ENCODE assay signal across 22 cellular contexts in the genomic region with DNA sequence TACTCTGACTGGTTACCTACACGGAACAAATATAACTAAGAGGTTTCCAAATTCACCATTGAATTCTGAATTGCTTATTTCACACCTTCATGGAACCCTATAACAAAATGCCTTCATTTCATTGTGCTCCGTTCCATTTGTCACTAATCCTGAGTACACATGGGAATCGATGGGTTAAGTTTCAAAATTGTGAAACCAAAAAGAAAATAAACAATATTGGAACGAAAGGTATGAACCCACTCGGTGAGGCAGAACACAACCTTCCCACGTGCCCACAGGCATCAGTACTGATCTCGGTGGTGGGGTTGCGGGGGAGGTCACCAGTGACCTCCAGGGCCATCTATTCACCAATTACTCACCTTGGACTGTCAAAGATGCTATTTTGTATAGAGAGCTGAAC. TPM values are rescaled to one million over a fixed set of nuclear protein-coding genes. Genes with fewer than 3 reads are reported as not detected.
DNase-seq lines count a peak whose midpoint lies in the region; ATAC-seq, FAIRE-seq and TF ChIP-seq lines count a peak whose summit lies in the region.
"Had no signal": no experiment of that assay in that cellular context is flagged by ENCODE, and none has a peak within 500 bp of the region (broad histone marks: within the 10 kb centered on the region; RNA-seq: fewer than 3 reads in every experiment).

No MANE protein-coding gene starts in this region.

- H2AFZ ChIP-seq in H1 (ENCODE audit: low read length) = no peak overlapping the region

- no peak overlapping the region for H2BK120ac ChIP-seq in H1 (replicated peaks; ENCODE audit: low read depth, low read length)

- H3K4me1 ChIP-seq in HUES6 (ENCODE audit: control insufficient read depth, insufficient read depth, low read length) = peaks cover 50% of the 10 kb centered on the region
- H3K4me1 ChIP-seq in H1 (replicated peaks in 1 of 4; ENCODE audit: control insufficient read depth in 3 of 4, insufficient read depth in 4 of 4, low read length in 3 of 4) = peaks cover 3 to 15% (median 10%) of the 10 kb centered on the region in 4 experiments; a peak in 5 of 7 replicates
- H3K4me1 ChIP-seq in mesodermal cell (ENCODE audit: control insufficient read depth, insufficient read depth, low read length, poor library complexity, severe bottlenecking) = peaks cover 23% of the 10 kb centered on the region
- H3K4me1 ChIP-seq: BLaER1 treated with 17β-estradiol and CSF1 and Interleukin-3, amounts not matched to agents 10 nM and 100 nM had no signal

- H3K4ac ChIP-seq in H1 (replicated peaks; ENCODE audit: insufficient read length, low read depth, low read length) = no peak overlapping the region

- no peak overlapping the region; the same call in 1 of the 2 replicates for H2BK12ac ChIP-seq in H1 (ENCODE audit: low read depth, low read length)

- H3K56ac ChIP-seq in H1 (replicated peaks; ENCODE audit: insufficient read length, low read depth, low read length) = no peak overlapping the region

- TF ChIP-seq POLR2A in H1 (IDR thresholded peaks at IDR 0.05; ENCODE audit: control extremely low read depth in 1 of 2, low read depth in 2 of 2, low read length in 2 of 2) = no peak

- no peak for TF ChIP-seq EP300 in H1 (IDR thresholded peaks at IDR 0.05; ENCODE audit: borderline replicate concordance in 1 of 2, low read depth in 2 of 2, low read length in 2 of 2)

- POLR2A ChIA-PET in H1 (lab: Charles Lee; ENCODE audit: partially characterized antibody) = interaction anchor here (0.9 to 3.6 kb wide), 2 partner anchors 9 to 11 kb away, joined by 5 to 19 read pairs; no protein-coding TSS in a partner anchor

- no peak overlapping the region for H3K14ac ChIP-seq in H1 (ENCODE audit: insufficient read length)

- peak overlapping the region; percentile 61 to 68 for H3K4me2 ChIP-seq in H1 (ENCODE audit: insufficient read depth in 1 of 2, low read depth in 2 of 2, low read length in 2 of 2)
- H3K4me2 ChIP-seq: BLaER1 treated with 17β-estradiol and CSF1 and Interleukin-3, amounts not matched to agents 10 nM and 100 nM had no signal

- H3K18ac ChIP-seq in H1 (ENCODE audit: extremely low read depth, low read length) = no peak overlapping the region

- no peak overlapping the region for H3K27ac ChIP-seq in HUES6 (ENCODE audit: low read depth, low read length)
- H3K27ac ChIP-seq in H1 (ENCODE audit: low read depth, low read length) = no peak overlapping the region
- peak overlapping the region; percentile 93 for H3K27ac ChIP-seq in mesodermal cell (ENCODE audit: low read depth, low read length, severe bottlenecking)
- H3K27ac ChIP-seq: BLaER1 treated with 17β-estradiol and CSF1 and Interleukin-3, amounts not matched to agents 10 nM and 100 nM had no signal

- H2AK5ac ChIP-seq in H1 (ENCODE audit: low read depth, low read length) = no peak overlapping the region; the same call in 1 of the 2 replicates

- no peak for TF ChIP-seq RAD21 in H1 (IDR thresholded peaks at IDR 0.05 in 1 of 2, conservative IDR thresholded peaks at IDR 0.05 in 1 of 2; ENCODE audit: low read depth in 2 of 2, low read length in 2 of 2)

- no peak overlapping the region for H4K8ac ChIP-seq in H1 (ENCODE audit: extremely low read depth, insufficient read depth, low read length)

- H3K36me3 Mint-ChIP-seq in type B pancreatic cell = no peaks in the 10 kb centered on the region
- H3K36me3 Mint-ChIP-seq in activated naive CD8-positive, alpha-beta T cell treated with anti-CD3 and anti-CD28 coated beads for 36 hours = no peaks in the 10 kb centered on the region
- H3K36me3 Mint-ChIP-seq: CD4-positive, alpha-beta memory T cell had no signal

- H2BK5ac ChIP-seq in H1 (ENCODE audit: low read depth, low read length) = no peak overlapping the region

- H3K79me2 ChIP-seq in H1 (ENCODE audit: control insufficient read depth in 1 of 2, insufficient read depth in 2 of 2, low read length in 2 of 2) = no peaks in the 10 kb centered on the region

- H3K23me2 ChIP-seq in H1 (ENCODE audit: low read depth, low read length) = 0 out of 2 replicates have a peak, but pooled peaks cover 3% of the 10 kb centered on the region

- no peak for TF ChIP-seq CTCF in H1 (IDR thresholded peaks at IDR 0.05; ENCODE audit: control extremely low read depth in 1 of 3, insufficient read depth in 1 of 3, low read depth in 1 of 3, low read length in 3 of 3)
- TF ChIP-seq CTCF in type B pancreatic cell (conservative IDR thresholded peaks at IDR 0.05) = no peak

- no peaks in the 10 kb centered on the region for H3K9me3 Mint-ChIP-seq in type B pancreatic cell
- H3K9me3 Mint-ChIP-seq in activated naive CD8-positive, alpha-beta T cell treated with anti-CD3 and anti-CD28 coated beads for 36 hours = no peaks in the 10 kb centered on the region
- H3K9me3 Mint-ChIP-seq: CD4-positive, alpha-beta memory T cell had no signal

- H3K4me1 Mint-ChIP-seq in type B pancreatic cell (ENCODE audit: unreplicated experiment) = peaks cover 66% of the 10 kb centered on the region
- H3K4me1 Mint-ChIP-seq in activated naive CD8-positive, alpha-beta T cell treated with anti-CD3 and anti-CD28 coated beads for 36 hours = peaks cover 3% of the 10 kb centered on the region

- no peak overlapping the region for H3K23ac ChIP-seq in H1 (ENCODE audit: insufficient read length)

- CTCF ChIA-PET in H1 (lab: Charles Lee; ENCODE audit: partially characterized antibody) = interaction anchor here (0.8 to 6.9 kb wide), 9 partner anchors 9 to 461 kb away, joined by 3 to 116 read pairs (median 6); a partner anchor contains a TSS

- no peaks in the 10 kb centered on the region for H4K20me1 ChIP-seq in H1 (replicated peaks in 1 of 2; ENCODE audit: control insufficient read depth in 1 of 2, insufficient read depth in 2 of 2, low read length in 2 of 2)
- H4K20me1 ChIP-seq: BLaER1 treated with 17β-estradiol and CSF1 and Interleukin-3, amounts not matched to agents 10 nM and 100 nM had no signal

- WGBS in H1 (ENCODE audit: extremely low coverage in 1 of 2, insufficient coverage in 1 of 2, insufficient read length in 1 of 2, insufficient replicate concordance in 2 of 2, low coverage in 1 of 2, low lambda C conversion rate in 2 of 2, missing lambda C conversion rate in 1 of 2), 2 experiments = 41% methylated on average over 8 of the region's 8 CpGs; no CpG with 5 or more reads in 1 of the 2 experiments
- WGBS in mesodermal cell (ENCODE audit: insufficient coverage in 2 of 2), 2 experiments = 77 to 92% methylated on average over 2 to 3 of the region's 8 CpGs

- H3K4me3 ChIP-seq in HUES6 (ENCODE audit: low read depth, low read length) = 0 out of 2 replicates have a peak overlapping the region, but pooled peaks have one; percentile 44
- H3K4me3 ChIP-seq in H1 (ENCODE audit: extremely low read depth in 1 of 4, insufficient read depth in 2 of 4, low read depth in 3 of 4, low read length in 4 of 4) = peak overlapping the region in 1 of 4 experiments; percentile 44; a peak in 1 of 8 replicates
- H3K4me3 ChIP-seq in mesodermal cell (ENCODE audit: extremely low read depth, insufficient read depth, low read length, poor library complexity, severe bottlenecking) = no peak overlapping the region
- H3K4me3 ChIP-seq: BLaER1 treated with 17β-estradiol and CSF1 and Interleukin-3, amounts not matched to agents 10 nM and 100 nM; GM12878; MG63 had no signal

- H3K27ac Mint-ChIP-seq in type B pancreatic cell = peak overlapping the region; percentile 88
- no peak overlapping the region for H3K27ac Mint-ChIP-seq in activated naive CD8-positive, alpha-beta T cell treated with anti-CD3 and anti-CD28 coated beads for 36 hours
- H3K27ac Mint-ChIP-seq: CD4-positive, alpha-beta memory T cell had no signal

- H3K27me3 ChIP-seq in HUES6 (ENCODE audit: control insufficient read depth, insufficient read depth, low read length) = peaks cover 84% of the 10 kb centered on the region
- H3K27me3 ChIP-seq in H1 (replicated peaks in 1 of 4; ENCODE audit: control insufficient read depth in 3 of 4, extremely low read depth in 1 of 4, insufficient read depth in 3 of 4, low read length in 3 of 4) = peaks cover 43 to 60% (median 56%) of the 10 kb centered on the region in 4 experiments
- H3K27me3 ChIP-seq: BLaER1 treated with 17β-estradiol and CSF1 and Interleukin-3, amounts not matched to agents 10 nM and 100 nM; MG63 had no signal

- H3K79me1 ChIP-seq in H1 (ENCODE audit: low read depth, low read length) = no peaks in the 10 kb centered on the region

- H3K9ac ChIP-seq in HUES6 (ENCODE audit: low read length) = no peak overlapping the region
- H3K9ac ChIP-seq in H1 (replicated peaks in 1 of 4; ENCODE audit: extremely low read depth in 1 of 4, low read depth in 3 of 4, low read length in 3 of 4) = no peak overlapping the region
- H3K9ac ChIP-seq: BLaER1 treated with 17β-estradiol and CSF1 and Interleukin-3, amounts not matched to agents 10 nM and 100 nM had no signal

- H3K9me3 ChIP-seq in HUES6 (ENCODE audit: control insufficient read depth, insufficient read depth, low read depth, low read length) = no peaks in the 10 kb centered on the region
- H3K9me3 ChIP-seq in H1 (ENCODE audit: insufficient read depth in 2 of 2, low read depth in 1 of 2, low read length in 1 of 2) = no peaks in the 10 kb centered on the region
- H3K9me3 ChIP-seq in mesodermal cell (ENCODE audit: control insufficient read depth, low read length) = no peaks in the 10 kb centered on the region
- H3K9me3 ChIP-seq: BLaER1 treated with 17β-estradiol and CSF1 and Interleukin-3, amounts not matched to agents 10 nM and 100 nM; MG63 had no signal

- no peak overlapping the region for H2BK20ac ChIP-seq in H1 (ENCODE audit: low read length)

- DNase-seq in H1 (ENCODE audit: low read depth in 1 of 2, low spot score in 2 of 2) (no peak), type B pancreatic cell (ENCODE audit: extremely low spot score, unreplicated experiment) (no peak), NCI-H1417 treated with DMSO at 0.1 percent for 48 hours (lab: John Stamatoyannopoulos, UW) (no peak)
- DNase-seq in activated naive CD8-positive, alpha-beta T cell treated with anti-CD3 and anti-CD28 coated beads for 36 hours = no peak
- DNase-seq: CD4-positive, alpha-beta memory T cell; COR-L47; DMS53; IMR-90; KG1; MG63; NCI-H2029; NCI-H526 treated with DMSO at 0.1 percent for 48 hours; Right ventricle myocardium superior; RPMI8226 had no signal

- no peaks in the 10 kb centered on the region for H3K27me3 Mint-ChIP-seq in type B pancreatic cell
- no peaks in the 10 kb centered on the region for H3K27me3 Mint-ChIP-seq in activated naive CD8-positive, alpha-beta T cell treated with anti-CD3 and anti-CD28 coated beads for 36 hours

- no peak for FAIRE-seq in H1 (lab: Jason Lieb, UNC)
- FAIRE-seq: A204.1, GM12878, GM19239, H54 had no signal

- ATAC-seq in HG03460 (IDR thresholded peaks at IDR 0.05; ENCODE audit: unreplicated experiment) = no peak
- ATAC-seq: GM12878 had no signal

- H4K5ac ChIP-seq in H1 (ENCODE audit: insufficient read length, low read depth, low read length) = no peak overlapping the region

- no peak overlapping the region for H4K91ac ChIP-seq in H1 (replicated peaks; ENCODE audit: insufficient read length, low read length)

- H3K4me3 Mint-ChIP-seq in type B pancreatic cell = no peak overlapping the region
- H3K4me3 Mint-ChIP-seq in activated naive CD8-positive, alpha-beta T cell treated with anti-CD3 and anti-CD28 coated beads for 36 hours = no peak overlapping the region
- H3K4me3 Mint-ChIP-seq: CD4-positive, alpha-beta memory T cell had no signal

- H3K36me3 ChIP-seq in HUES6 (ENCODE audit: control insufficient read depth, insufficient read depth, low read length) = no peaks in the 10 kb centered on the region
- no peaks in the 10 kb centered on the region for H3K36me3 ChIP-seq in H1 (ENCODE audit: control insufficient read depth in 2 of 4, insufficient read depth in 4 of 4, low read length in 3 of 4)
- H3K36me3 ChIP-seq in mesodermal cell (ENCODE audit: control insufficient read depth, insufficient read depth, low read length) = no peaks in the 10 kb centered on the region
- H3K36me3 ChIP-seq: BLaER1 treated with 17β-estradiol and CSF1 and Interleukin-3, amounts not matched to agents 10 nM and 100 nM; MG63 had no signal

- no peak overlapping the region for H2BK15ac ChIP-seq in H1 (ENCODE audit: low read length)

RNA-seq across cellular contexts. Expression of a gene that starts 34.0 kb away (rescaled TPM):
- 1.1 and 2.2 TPM in 2 replicates for total RNA-seq in H1 (2021; fragmentation: NEBNext Ultra II Directional; extraction: Animal tissue kit (Norgen Biotek cat#: 25700))
- 0.94 and 1.2 TPM in 2 replicates for polyA plus RNA-seq in H1 (2011; rRNA removed)
- polyA plus RNA-seq in H1 (2011; cell fraction: cytosol; rRNA removed) = 0.81 TPM
- polyA plus RNA-seq in H1 (2011; cell fraction: nucleus; rRNA removed) = 4.0 TPM
- polyA plus RNA-seq in H1 (2012, experiment 1 of 2) = 0.82 to 2.1 TPM (median 1.5 TPM) in 4 replicates
- 0.17 TPM for polyA plus RNA-seq in H1 (2012, experiment 2 of 2)
- polyA plus RNA-seq in H1 (2013, experiment 1 of 2) = 0.89 TPM
- polyA plus RNA-seq in H1 (2013, experiment 2 of 2) = 0.81 TPM
- 1.9 and 3.1 TPM in 2 replicates for polyA minus RNA-seq in H1 (2011; rRNA and poly(A)+ RNA removed)
- polyA minus RNA-seq in H1 (2011; cell fraction: cytosol; rRNA and poly(A)+ RNA removed) = 0.51 TPM
- polyA minus RNA-seq in H1 (2011; cell fraction: nucleus; rRNA and poly(A)+ RNA removed) = 2.9 TPM
- 46.8 TPM for polyA plus RNA-seq in mesodermal cell (2013, experiment 1 of 2)
- 50.0 TPM for polyA plus RNA-seq in mesodermal cell (2013, experiment 2 of 2)
- 42.7 and 95.2 TPM in 2 replicates for total RNA-seq in type B pancreatic cell (ENCODE audit: low replicate concordance)
- 10 to 100 TPM; 13.1 to 14.5 TPM for total RNA-seq in activated naive CD8-positive, alpha-beta T cell treated with anti-CD3 and anti-CD28 coated beads for 36 hours
